ENCODE assay signal across 8 cellular contexts in genomic region chr7:131105803-131106680, GRCh38.
DNase-seq lines count a peak whose midpoint lies in the region; ATAC-seq and TF ChIP-seq lines count a peak whose summit lies in the region.

No MANE protein-coding gene starts in this region.

- H3K4me3 ChIP-seq in epithelial cell of proximal tubule (ENCODE audit: low read depth, low read length) (peak overlapping the region; percentile 74), muscle layer of colon (ENCODE audit: low read depth in 1 of 2, low read length in 2 of 2) (peak overlapping the region; percentile 96 to 97)

- H3K36me3 ChIP-seq in muscle layer of colon (ENCODE audit: insufficient read depth, low read length) = peaks cover 7% of the 10 kb centered on the region

- H3K27me3 ChIP-seq in muscle layer of colon (ENCODE audit: control insufficient read depth in 1 of 2, insufficient read depth in 2 of 2, low read length in 2 of 2) = no peaks in the 10 kb centered on the region

- H3K9ac ChIP-seq in muscle layer of colon (ENCODE audit: low read length) = peak overlapping the region; percentile 96

- ATAC-seq in GM18907 (IDR thresholded peaks at IDR 0.05; ENCODE audit: unreplicated experiment) = peak; percentile 37
- peak; percentile 27 for ATAC-seq in HG03175 (IDR thresholded peaks at IDR 0.05; ENCODE audit: unreplicated experiment)

- peak overlapping the region; percentile 99 for H3K27ac ChIP-seq in muscle layer of colon (ENCODE audit: low read depth, low read length)

- no peak for TF ChIP-seq CTCF in epithelial cell of proximal tubule (conservative IDR thresholded peaks at IDR 0.05; ENCODE audit: low read depth, low read length)

- DNase-seq in AG20443 (ENCODE audit: low spot score) = peak; percentile 90
- DNase-seq in NK-92 treated with Interleukin-12 subunit alpha and Interleukin-12 subunit beta, amount 100 ng/mL, for 24 hours (lab: John Stamatoyannopoulos, UW) = peak; percentile 89
- peak; percentile 75 for DNase-seq in activated T-cell treated with anti-CD3 and anti-CD28 coated beads for 4 hours
- no peak for DNase-seq in epithelial cell of proximal tubule (ENCODE audit: low read depth)
- peak; percentile 57 to 62 for DNase-seq in stimulated activated CD8-positive, alpha-beta memory T cell treated with anti-CD3 and anti-CD28 coated beads, Interleukin-7, amount 100 ng/mL, for 1 hour (ENCODE audit: low read depth in 2 of 2)

- H3K4me1 ChIP-seq in muscle layer of colon (ENCODE audit: insufficient read depth, low read length) = peaks cover 53% of the 10 kb centered on the region

- no peaks in the 10 kb centered on the region for H3K9me3 ChIP-seq in muscle layer of colon (ENCODE audit: low read length)
